11 cellular contexts compared by ENCODE assay signal in genomic region chr1:81592263-81592662, GRCh38.
"Had no signal": no experiment of that assay in that cellular context is flagged by ENCODE, and none has a peak within 500 bp of the region (broad histone marks: within the 10 kb centered on the region; RNA-seq: fewer than 3 reads in every experiment).

No MANE protein-coding gene starts in this region.

- H3K4me2 ChIP-seq: GM23338 had no signal

- FAIRE-seq: H1, H54 had no signal

- H3K4me3 ChIP-seq: GM23248, GM23338, HAP-1 had no signal

- ATAC-seq: GM23338, HCT116 had no signal

- H3K27ac ChIP-seq: GM23248 had no signal

- H3K36me3 ChIP-seq: HAP-1 had no signal

- H2AFZ ChIP-seq: GM23248, GM23338 had no signal

- DNase-seq: GM23248, GOT3, H7, H9, HCEC 1CT, HFFc6 had no signal

- H3K9me3 ChIP-seq: HAP-1 had no signal

- H3K9ac ChIP-seq: GM23248 had no signal
